Comparison of ENCODE assay signal across 8 cellular contexts in the genomic region with DNA sequence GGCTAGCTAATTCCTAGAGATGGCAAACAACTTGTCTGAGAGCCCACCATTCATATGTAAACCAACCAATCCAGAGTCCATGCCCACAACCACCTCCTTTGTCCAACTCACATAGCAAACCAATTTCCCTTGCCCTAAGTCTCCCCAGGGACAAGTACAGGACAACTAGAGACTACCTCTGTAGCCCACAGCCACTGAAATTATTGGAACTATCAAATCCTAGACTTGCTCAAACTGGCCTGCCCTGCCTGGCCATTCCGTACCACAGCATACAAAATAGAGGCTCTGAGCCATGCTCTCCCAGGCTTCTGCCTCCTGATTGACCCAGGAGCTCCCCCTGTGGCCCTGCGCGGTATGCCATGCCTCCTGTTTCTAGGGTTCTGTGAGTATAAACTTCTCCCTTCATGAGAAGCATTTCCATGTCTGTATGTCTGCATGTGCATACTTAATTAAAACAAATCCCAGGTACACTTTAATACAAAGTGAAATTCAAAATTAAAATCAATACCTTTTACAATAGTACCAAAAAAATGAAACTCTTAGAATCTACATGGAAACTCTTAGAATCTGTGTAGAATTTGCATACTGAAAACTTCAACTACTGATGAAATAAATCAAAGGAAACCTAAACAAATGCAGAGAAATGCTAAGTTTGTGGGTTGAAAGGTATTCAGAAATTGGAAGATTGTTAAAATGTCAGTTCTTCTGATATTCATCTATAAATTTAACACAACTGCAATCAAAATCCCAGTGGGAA. TPM values are rescaled to one million over a fixed set of nuclear protein-coding genes. Genes with fewer than 3 reads are reported as not detected.
A peak's percentile ranks its signal among the peaks of the same experiment; 100 is the strongest.
DNase-seq lines count a peak whose midpoint lies in the region; ATAC-seq and TF ChIP-seq lines count a peak whose summit lies in the region.

No MANE protein-coding gene starts in this region.

- peaks cover 0 to 55% (median 30%) of the 10 kb centered on the region in 9 donors for H3K27me3 ChIP-seq in heart left ventricle

- intact Hi-C loops in heart left ventricle (cut with DNase I): loop anchor here in 4 of 10 donors (5.0 to 10.0 kb wide), 2 partner anchors 164 to 166 kb away; no protein-coding TSS in a partner anchor

- ATAC-seq in GM19351 (IDR thresholded peaks at IDR 0.05; ENCODE audit: unreplicated experiment) (peak; percentile 92), HG03342 (IDR thresholded peaks at IDR 0.05; ENCODE audit: unreplicated experiment) (peak; percentile 94), heart left ventricle (peak in 3 of 4 donors; percentile 18 to 87 (median 86))

- TF ChIP-seq CTCF in heart left ventricle (IDR thresholded peaks at IDR 0.05): peak; percentile 57 to 79 (median 68)

- H3K4me1 ChIP-seq in heart left ventricle: peaks cover 0 to 13% (median 9%) of the 10 kb centered on the region in 12 donors

- no peaks in the 10 kb centered on the region for H3K36me3 ChIP-seq in heart left ventricle

- WGBS in heart left ventricle, 4 donors: 6 to 10% (median 8%) methylated on average over 3 of the region's 3 CpGs

- DNase-seq in DMS 273 (lab: John Stamatoyannopoulos, UW; ENCODE audit: unreplicated experiment) (peak; percentile 85), OCI-M1 (lab: John Stamatoyannopoulos, UW) (peak; percentile 67), heart left ventricle (peak in 3 of 5 donors; percentile 23 to 63 (median 56)), retina (peak; percentile 65), NCI-H510A treated with DMSO at 0.1 percent for 48 hours (lab: John Stamatoyannopoulos, UW) (no peak)
- peak; percentile 38 for DNase-seq in activated naive CD4-positive, alpha-beta T cell treated with Interleukin-2 at 50 U/mL for 16 hours

- H3K9me3 ChIP-seq in heart left ventricle: no peaks in the 10 kb centered on the region

- H3K27ac ChIP-seq in heart left ventricle: no peak overlapping the region

- TF ChIP-seq POLR2A in heart left ventricle (IDR thresholded peaks at IDR 0.05): no peak

- no peak overlapping the region for H3K4me3 ChIP-seq in heart left ventricle

RNA-seq across cellular contexts. Expression of a gene that starts 4.0 kb away (rescaled TPM):
- under 1 TPM in 1 of 9 donors, not detected in 8; 0.23 TPM for total RNA-seq in heart left ventricle
- not detected for polyA plus RNA-seq in heart left ventricle
